9 cellular contexts compared by ENCODE assay signal in the genomic region with DNA sequence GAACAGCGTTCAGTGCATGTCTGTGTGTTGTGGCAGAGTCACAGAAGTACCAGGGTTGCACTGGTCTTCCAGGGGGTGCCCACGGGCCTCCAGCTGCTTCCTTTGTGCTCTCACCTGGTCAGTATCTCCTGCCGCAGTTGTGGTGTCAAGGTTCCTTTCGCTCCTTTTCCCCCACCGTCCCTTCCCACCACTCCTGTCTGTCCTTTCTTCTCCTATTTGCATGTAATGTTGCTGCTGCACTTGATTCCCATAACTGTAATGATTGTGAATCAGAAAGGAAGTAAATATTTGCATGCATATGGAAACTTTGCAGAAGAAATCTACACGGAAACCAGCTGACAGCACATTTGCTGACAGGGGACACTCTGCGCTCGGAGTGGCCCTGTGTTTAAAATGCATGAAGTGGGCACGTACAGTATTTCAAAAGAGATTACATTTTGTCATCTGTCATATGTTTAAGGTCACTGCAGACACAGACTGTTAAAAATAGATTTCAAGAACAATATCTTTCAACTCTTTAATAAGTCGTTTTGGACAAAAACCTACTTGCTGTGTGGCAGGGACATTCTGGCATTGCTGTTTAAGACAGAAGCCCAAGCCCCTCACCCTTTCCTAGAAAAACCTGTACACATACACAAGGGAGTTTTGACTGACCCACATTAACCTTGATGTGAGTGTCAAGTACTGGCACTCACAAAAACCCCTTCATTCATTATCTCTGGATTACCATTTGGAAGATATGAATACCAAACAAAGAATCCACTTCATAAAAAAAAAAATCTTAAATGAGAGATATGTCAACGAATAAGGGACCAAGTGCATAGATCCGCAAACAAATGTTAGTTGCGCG.
A peak's percentile ranks its signal among the peaks of the same experiment; 100 is the strongest.
DNase-seq lines count a peak whose midpoint lies in the region; ATAC-seq and TF ChIP-seq lines count a peak whose summit lies in the region.
"Had no signal": no experiment of that assay in that cellular context is flagged by ENCODE, and none has a peak within 500 bp of the region (broad histone marks: within the 10 kb centered on the region; RNA-seq: fewer than 3 reads in every experiment).

No MANE protein-coding gene starts in this region.

- CTCF ChIA-PET in activated naive CD4-positive, alpha-beta T cell treated with anti-CD3 and anti-CD28 coated beads for 36 hours (lab: Charles Lee): no interaction called here
- CTCF ChIA-PET in activated B cell treated with CpG ODN at 0.5 μM for 24 hours (lab: Charles Lee): no interaction called here

- peaks cover 10% of the 10 kb centered on the region for H3K9me3 Mint-ChIP-seq in activated naive CD4-positive, alpha-beta T cell treated with anti-CD3 and anti-CD28 coated beads for 36 hours
- peaks cover 7% of the 10 kb centered on the region for H3K9me3 Mint-ChIP-seq in activated B cell treated with CpG ODN at 0.5 μM for 24 hours
- H3K9me3 Mint-ChIP-seq in stimulated activated naive B cell treated with anti-CD40 and anti-IgM and Interleukin-4, amounts not matched to agents 10 μg/mL and 1 μg/mL and 100 μg/mL, for 72 hours: peaks cover 6 to 12% of the 10 kb centered on the region in 2 donors

- POLR2A ChIA-PET in activated B cell treated with CpG ODN at 0.5 μM for 24 hours (lab: Charles Lee): interaction anchor here (0.9 to 2.9 kb wide), 5 partner anchors 9 to 650 kb away, joined by 3 to 27 read pairs (median 7); a partner anchor contains a TSS

- H3K4me3 Mint-ChIP-seq in activated naive CD4-positive, alpha-beta T cell treated with anti-CD3 and anti-CD28 coated beads for 36 hours: peak overlapping the region; percentile 45
- H3K4me3 Mint-ChIP-seq in activated B cell treated with CpG ODN at 0.5 μM for 24 hours: peak overlapping the region; percentile 76
- H3K4me3 Mint-ChIP-seq in stimulated activated naive B cell treated with anti-CD40 and anti-IgM and Interleukin-4, amounts not matched to agents 10 μg/mL and 1 μg/mL and 100 μg/mL, for 72 hours: peak overlapping the region; percentile 79 to 80

- peaks cover 8% of the 10 kb centered on the region for H3K4me1 Mint-ChIP-seq in activated naive CD4-positive, alpha-beta T cell treated with anti-CD3 and anti-CD28 coated beads for 36 hours (ENCODE audit: low read depth)
- peaks cover 37% of the 10 kb centered on the region for H3K4me1 Mint-ChIP-seq in activated B cell treated with CpG ODN at 0.5 μM for 24 hours
- H3K4me1 Mint-ChIP-seq in stimulated activated naive B cell treated with anti-CD40 and anti-IgM and Interleukin-4, amounts not matched to agents 10 μg/mL and 1 μg/mL and 100 μg/mL, for 72 hours: peaks cover 20 to 46% of the 10 kb centered on the region in 2 donors

- H3K27ac Mint-ChIP-seq in activated naive CD4-positive, alpha-beta T cell treated with anti-CD3 and anti-CD28 coated beads for 36 hours: no peak overlapping the region
- H3K27ac Mint-ChIP-seq in activated B cell treated with CpG ODN at 0.5 μM for 24 hours: peak overlapping the region; percentile 74
- H3K27ac Mint-ChIP-seq in stimulated activated naive B cell treated with anti-CD40 and anti-IgM and Interleukin-4, amounts not matched to agents 10 μg/mL and 1 μg/mL and 100 μg/mL, for 72 hours: peak overlapping the region; percentile 68

- DNase-seq in activated naive CD4-positive, alpha-beta T cell treated with anti-CD3 and anti-CD28 coated beads for 36 hours: no peak
- no peak for DNase-seq in activated naive CD4-positive, alpha-beta T cell treated with anti-CD3 and anti-CD28 coated beads, Interleukin-2, amount 50 U/mL, for 16 hours
- DNase-seq in activated B cell treated with CpG ODN at 0.5 μM for 24 hours: peak; percentile 30
- peak; percentile 48 for DNase-seq in stimulated activated naive B cell treated with anti-CD40 and anti-IgM and Interleukin-4, amounts not matched to agents 10 μg/mL and 1 μg/mL and 100 μg/mL, for 72 hours
- no peak for DNase-seq in LoVo (ENCODE audit: low spot score)
- DNase-seq in GDM1 (lab: John Stamatoyannopoulos, UW): no peak
- DNase-seq: activated naive CD4-positive, alpha-beta T cell had no signal

- no peak for TF ChIP-seq CTCF in activated B cell treated with CpG ODN at 0.5 μM for 24 hours (IDR thresholded peaks at IDR 0.05)

- H3K36me3 Mint-ChIP-seq in activated naive CD4-positive, alpha-beta T cell treated with anti-CD3 and anti-CD28 coated beads for 36 hours (ENCODE audit: low read depth): peaks cover 9% of the 10 kb centered on the region
- no peaks in the 10 kb centered on the region for H3K36me3 Mint-ChIP-seq in activated B cell treated with CpG ODN at 0.5 μM for 24 hours (ENCODE audit: low read depth)
- H3K36me3 Mint-ChIP-seq in stimulated activated naive B cell treated with anti-CD40 and anti-IgM and Interleukin-4, amounts not matched to agents 10 μg/mL and 1 μg/mL and 100 μg/mL, for 72 hours: peaks cover 11 to 14% of the 10 kb centered on the region in 2 donors

- intact Hi-C loops in activated naive CD4-positive, alpha-beta T cell treated with anti-CD3 and anti-CD28 coated beads for 36 hours (cut with micrococcal nuclease): no loop called here
- intact Hi-C loops in activated B cell treated with CpG ODN at 0.5 μM for 24 hours (cut with micrococcal nuclease): loop anchor here (1.0 to 5.0 kb wide), 3 partner anchors 10 to 639 kb away; no protein-coding TSS in a partner anchor

- ATAC-seq in HG02884 (IDR thresholded peaks at IDR 0.05; ENCODE audit: unreplicated experiment) (peak; percentile 73), activated B cell treated with CpG ODN at 0.5 μM for 24 hours (ENCODE audit: low read depth) (peak; percentile 72), HG03469 (IDR thresholded peaks at IDR 0.05; ENCODE audit: unreplicated experiment) (no peak)
- peak; percentile 88 to 89 for ATAC-seq in stimulated activated naive B cell treated with anti-CD40 and anti-IgM and Interleukin-4, amounts not matched to agents 10 μg/mL and 1 μg/mL and 100 μg/mL, for 72 hours (replicated peaks)

- peaks cover 1% of the 10 kb centered on the region for H3K27me3 Mint-ChIP-seq in activated naive CD4-positive, alpha-beta T cell treated with anti-CD3 and anti-CD28 coated beads for 36 hours (ENCODE audit: low read depth)
- no peaks in the 10 kb centered on the region for H3K27me3 Mint-ChIP-seq in activated B cell treated with CpG ODN at 0.5 μM for 24 hours
- H3K27me3 Mint-ChIP-seq in stimulated activated naive B cell treated with anti-CD40 and anti-IgM and Interleukin-4, amounts not matched to agents 10 μg/mL and 1 μg/mL and 100 μg/mL, for 72 hours: no peaks in the 10 kb centered on the region

Comparison
In these comparisons a context has a peak if more than half of its experiments do, and no peak if none do; other contexts are left out.
1. DNase-seq: peak in activated B cell treated with CpG ODN at 0.5 μM for 24 hours (single experiment) and stimulated activated naive B cell treated with anti-CD40 and anti-IgM and Interleukin-4, amounts not matched to agents 10 μg/mL and 1 μg/mL and 100 μg/mL, for 72 hours (single experiment); none in activated naive CD4-positive, alpha-beta T cell treated with anti-CD3 and anti-CD28 coated beads for 36 hours (single experiment), activated naive CD4-positive, alpha-beta T cell treated with anti-CD3 and anti-CD28 coated beads, Interleukin-2, amount 50 U/mL, for 16 hours (single experiment), LoVo (single experiment) and GDM1 (single experiment).
2. Peak in every context shown above with its lines, with median percentiles within 50 percentile points of each other: H3K4me3 Mint-ChIP-seq.